In genomic region chr17:66255112-66255511, GRCh38 we compare ENCODE assay signal across 8 cellular contexts. TPM values are rescaled to one million over a fixed set of nuclear protein-coding genes. Genes with fewer than 3 reads are reported as not detected.
DNase-seq lines count a peak whose midpoint lies in the region; ATAC-seq, FAIRE-seq and TF ChIP-seq lines count a peak whose summit lies in the region.

No MANE protein-coding gene starts in this region.

- H3K27ac ChIP-seq in testis, result no peak overlapping the region

- no peaks in the 10 kb centered on the region for H3K9me3 ChIP-seq in testis

- peak; percentile 86 for DNase-seq in ACHN
- DNase-seq in GM06990 (ENCODE audit: extremely low read depth, insufficient read length), result peak; percentile 16
- peak; percentile 51 for DNase-seq in MV-4-11 (lab: John Stamatoyannopoulos, UW)
- peak; percentile 84 for DNase-seq in SK-N-DZ (ENCODE audit: low spot score)
- peak; percentile 73 for DNase-seq in bronchial epithelial cell (ENCODE audit: low read depth)
- DNase-seq in kidney epithelial cell (ENCODE audit: low read depth), result peak; percentile 49
- peak; percentile 57 for DNase-seq in testis

- no peak for TF ChIP-seq POLR2A in testis (IDR thresholded peaks at IDR 0.05)

- no peaks in the 10 kb centered on the region for H3K36me3 ChIP-seq in GM06990 (ENCODE audit: control insufficient read depth, insufficient read depth, low read length)
- H3K36me3 ChIP-seq in bronchial epithelial cell (ENCODE audit: control insufficient read depth, insufficient read depth, low read length), result no peaks in the 10 kb centered on the region
- no peaks in the 10 kb centered on the region for H3K36me3 ChIP-seq in kidney epithelial cell (ENCODE audit: control insufficient read depth, insufficient read depth, low read length)
- H3K36me3 ChIP-seq in testis (ENCODE audit: low read depth, missing control alignments), result no peaks in the 10 kb centered on the region

- in situ Hi-C loops in ACHN (cut with HindIII; ENCODE audit: low pct_ligation_motif_present, low pct_unique_long_range_greater_than_20kb, low sequenced_read_pairs), result no loop called here

- H3K27me3 ChIP-seq in GM06990 (replicated peaks; ENCODE audit: control insufficient read depth, insufficient read depth, low read length) (no peaks in the 10 kb centered on the region), bronchial epithelial cell (ENCODE audit: control insufficient read depth, insufficient read depth, low read length) (no peaks in the 10 kb centered on the region), kidney epithelial cell (ENCODE audit: control insufficient read depth, insufficient read depth, low read length) (no peaks in the 10 kb centered on the region), testis (no peaks in the 10 kb centered on the region)

- no peaks in the 10 kb centered on the region for H3K4me1 ChIP-seq in testis

- TF ChIP-seq CTCF in GM06990 (IDR thresholded peaks at IDR 0.05; ENCODE audit: insufficient read depth, low read length, poor library complexity, severe bottlenecking) (peak; percentile 62), bronchial epithelial cell (IDR thresholded peaks at IDR 0.05; ENCODE audit: insufficient read depth, low read length, severe bottlenecking) (peak; percentile 49), kidney epithelial cell (IDR thresholded peaks at IDR 0.05; ENCODE audit: insufficient read depth, low read length, poor library complexity, severe bottlenecking) (peak; percentile 67), testis (IDR thresholded peaks at IDR 0.05) (peak; percentile 52 to 77 (median 63))

- H3K4me3 ChIP-seq in GM06990 (replicated peaks; ENCODE audit: low read depth, low read length) (no peak overlapping the region), bronchial epithelial cell (ENCODE audit: low read depth, low read length) (no peak overlapping the region), kidney epithelial cell (ENCODE audit: low read depth, low read length) (no peak overlapping the region), testis (no peak overlapping the region)

- intact Hi-C loops in testis (cut with DNase I; ENCODE audit: low total_unique reads), result no loop called here

- no peak for ATAC-seq in GM21723 (IDR thresholded peaks at IDR 0.05; ENCODE audit: unreplicated experiment)

- no peak for FAIRE-seq in bronchial epithelial cell (lab: Jason Lieb, UNC)

- WGBS in testis, 2 donors, result 39 to 43% methylated on average over 4 of the region's 4 CpGs

RNA-seq across cellular contexts. Expression of gene APOH, which starts 25.9 kb away (rescaled TPM):
- not detected in 2 replicates for polyA plus RNA-seq in SK-N-DZ (2014; cell fraction: cytosol; rRNA removed)
- not detected in 2 replicates for polyA plus RNA-seq in SK-N-DZ (2014; cell fraction: nucleus; rRNA removed)
- total RNA-seq in bronchial epithelial cell (under 0.01 TPM in 1 of 2 replicates, not detected in the other), kidney epithelial cell (not detected in 2 replicates), testis (under 1 TPM; 0.63 to 0.74 TPM)
- 1.2 TPM for polyA plus RNA-seq in testis (ENCODE audit: insufficient read depth, low read depth, low replicate concordance)

RNA-seq across cellular contexts. Expression of gene PRKCA, which starts 47.3 kb away (rescaled TPM):
- polyA plus RNA-seq in SK-N-DZ (2014; cell fraction: cytosol; rRNA removed), result 7.9 and 8.2 TPM in 2 replicates
- polyA plus RNA-seq in SK-N-DZ (2014; cell fraction: nucleus; rRNA removed), result 3.3 and 4.9 TPM in 2 replicates
- total RNA-seq in bronchial epithelial cell, result 3.1 and 4.7 TPM in 2 replicates
- total RNA-seq in kidney epithelial cell, result 5.7 and 6.0 TPM in 2 replicates
- 10 to 100 TPM; 15.4 to 22.9 TPM for total RNA-seq in testis
- 6.8 TPM for polyA plus RNA-seq in testis (ENCODE audit: insufficient read depth, low read depth, low replicate concordance)

Comparison
In these comparisons a context has a peak if more than half of its experiments do, and no peak if none do; other contexts are left out.
1. DNase-seq: peak in every context shown above with its lines; median percentile 86 in ACHN; 84 in SK-N-DZ; 73 in bronchial epithelial cell; 57 in testis; 51 in MV-4-11; 49 in kidney epithelial cell; 16 in GM06990.